20 cellular contexts compared by ENCODE assay signal in the genomic region with DNA sequence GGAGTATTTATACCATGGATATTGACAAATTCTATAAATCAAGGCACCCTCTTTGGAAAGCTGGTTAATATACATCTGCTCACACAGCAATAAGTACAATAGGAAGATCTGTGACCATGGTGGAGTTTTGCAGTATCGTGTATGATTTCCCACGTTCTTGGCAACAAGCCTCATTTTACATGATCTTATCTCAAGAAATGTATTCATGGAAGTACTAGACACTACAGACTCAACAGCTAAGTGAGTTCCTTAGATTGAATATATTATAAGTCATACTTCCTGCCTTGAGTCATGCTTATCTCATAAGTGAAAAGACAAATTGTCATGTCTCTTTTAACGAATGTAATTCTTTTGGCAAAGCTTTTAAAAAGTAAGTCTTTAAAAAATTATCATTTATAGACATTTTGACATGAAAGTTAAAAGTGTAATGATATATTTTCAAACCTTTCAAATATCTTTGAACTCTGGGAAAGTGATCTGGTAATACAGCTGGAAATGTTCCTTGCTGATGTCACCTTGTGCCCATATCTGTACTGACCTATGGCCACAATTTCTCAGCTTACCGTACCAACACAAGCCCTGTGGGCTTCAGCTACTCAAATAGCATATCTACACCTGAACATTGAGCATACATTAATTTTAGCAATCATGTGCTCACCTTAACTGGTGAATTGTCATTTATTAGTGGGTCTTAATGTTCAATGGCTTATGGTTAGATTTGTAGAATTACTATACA.
DNase-seq lines count a peak whose midpoint lies in the region; ATAC-seq and TF ChIP-seq lines count a peak whose summit lies in the region.
"Had no signal": no experiment of that assay in that cellular context is flagged by ENCODE, and none has a peak within 500 bp of the region (broad histone marks: within the 10 kb centered on the region; RNA-seq: fewer than 3 reads in every experiment).

No MANE protein-coding gene starts in this region.

- H3K4me3 ChIP-seq in fibroblast of lung (replicated peaks in 1 of 4; ENCODE audit: control extremely low read depth in 1 of 4, insufficient read depth in 1 of 4, low read depth in 3 of 4, low read length in 4 of 4) = no peak overlapping the region
- H3K4me3 ChIP-seq: BLaER1 treated with 17β-estradiol and CSF1 and Interleukin-3, amounts not matched to agents 10 nM and 100 nM; Peyer's patch; thoracic aorta had no signal

- TF ChIP-seq CTCF in HFFc6 (IDR thresholded peaks at IDR 0.05) = no peak
- TF ChIP-seq CTCF in fibroblast of lung (conservative IDR thresholded peaks at IDR 0.05 in 1 of 2, IDR thresholded peaks at IDR 0.05 in 1 of 2; ENCODE audit: low read depth in 1 of 2, low read length in 2 of 2) = no peak

- H3K9me3 ChIP-seq in fibroblast of lung (ENCODE audit: control insufficient read depth, insufficient read depth, low read depth, low read length) = no peaks in the 10 kb centered on the region
- H3K9me3 ChIP-seq: BLaER1 treated with 17β-estradiol and CSF1 and Interleukin-3, amounts not matched to agents 10 nM and 100 nM; Peyer's patch; thoracic aorta had no signal

- no peak overlapping the region for H3K27ac ChIP-seq in fibroblast of lung (ENCODE audit: insufficient read depth, low read length)
- H3K27ac ChIP-seq: BLaER1 treated with 17β-estradiol and CSF1 and Interleukin-3, amounts not matched to agents 10 nM and 100 nM; Peyer's patch; thoracic aorta had no signal

- peaks cover 34% of the 10 kb centered on the region for H3K4me1 Mint-ChIP-seq in HFFc6 (ENCODE audit: low read depth)
- H3K4me1 Mint-ChIP-seq: memory B cell, WTC11 had no signal

- H4K20me1 ChIP-seq in fibroblast of lung (ENCODE audit: control insufficient read depth, extremely low read depth, insufficient read depth, low read length) = no peaks in the 10 kb centered on the region
- H4K20me1 ChIP-seq: BLaER1 treated with 17β-estradiol and CSF1 and Interleukin-3, amounts not matched to agents 10 nM and 100 nM had no signal

- peaks cover 4% of the 10 kb centered on the region for H3K4me1 ChIP-seq in fibroblast of lung (ENCODE audit: control insufficient read depth, extremely low read depth, insufficient read depth, low read length)
- H3K4me1 ChIP-seq: BLaER1 treated with 17β-estradiol and CSF1 and Interleukin-3, amounts not matched to agents 10 nM and 100 nM; Peyer's patch had no signal

- no peaks in the 10 kb centered on the region for H3K9me3 Mint-ChIP-seq in HFFc6
- H3K9me3 Mint-ChIP-seq: activated T-helper 1 cell treated with anti-CD3 and anti-CD28 coated beads, Interleukin-12 subunit alpha, Interleukin-12 subunit beta, Interleukin-2, Interleukin-4 antibody, amounts not matched to agents 30 ng/mL and 10 ng/mL and 1 ng/mL, durations not matched to agents 14 hours and 24 hours and 36 hours; naive thymus-derived CD8-positive, alpha-beta T cell had no signal

- no peak overlapping the region for H3K4me2 ChIP-seq in fibroblast of lung (ENCODE audit: extremely low read depth, insufficient read depth, low read length)
- H3K4me2 ChIP-seq: BLaER1 treated with 17β-estradiol and CSF1 and Interleukin-3, amounts not matched to agents 10 nM and 100 nM had no signal

- DNase-seq in HFFc6 (peak; percentile 58), fibroblast of lung (ENCODE audit: low read depth in 2 of 2) (peak; percentile 28 to 83), pulmonary artery endothelial cell (ENCODE audit: low read depth, low spot score) (peak; percentile 84), AML-193 (lab: John Stamatoyannopoulos, UW) (no peak)
- DNase-seq in activated CD4-positive, alpha-beta T cell treated with anti-CD3 and anti-CD28 coated beads, Interleukin-2, amount 50 U/mL, for 4 hours = no peak
- DNase-seq: activated CD8-positive, alpha-beta memory T cell treated with anti-CD3 and anti-CD28 coated beads for 24 hours; H7; Kasumi-1; naive thymus-derived CD8-positive, alpha-beta T cell; NCI-H2171; NCI-H82; Peyer's patch; T-helper 1 cell had no signal

- ATAC-seq in SK-N-SH treated with all-trans-retinoic acid at 6 μM for 48 hours (peak; percentile 75), GM18517 (IDR thresholded peaks at IDR 0.05; ENCODE audit: unreplicated experiment) (no peak)
- ATAC-seq: naive thymus-derived CD8-positive, alpha-beta T cell; WTC11 had no signal

- H2AFZ ChIP-seq in fibroblast of lung (ENCODE audit: low read length) = no peak overlapping the region

- H3K36me3 Mint-ChIP-seq in HFFc6 (ENCODE audit: low read depth) = 0 out of 2 replicates have a peak, but pooled peaks cover 5% of the 10 kb centered on the region
- H3K36me3 Mint-ChIP-seq: memory B cell; naive thymus-derived CD8-positive, alpha-beta T cell had no signal

- H3K4me3 Mint-ChIP-seq in HFFc6 = peak overlapping the region; percentile 3; the same call in 1 of the 2 replicates
- H3K4me3 Mint-ChIP-seq: activated T-helper 1 cell treated with anti-CD3 and anti-CD28 coated beads, Interleukin-12 subunit alpha, Interleukin-12 subunit beta, Interleukin-2, Interleukin-4 antibody, amounts not matched to agents 30 ng/mL and 10 ng/mL and 1 ng/mL, durations not matched to agents 14 hours and 24 hours and 36 hours; memory B cell; naive thymus-derived CD8-positive, alpha-beta T cell; WTC11 had no signal

- no peak overlapping the region for H3K9ac ChIP-seq in fibroblast of lung (ENCODE audit: insufficient read depth, low read length)
- H3K9ac ChIP-seq: BLaER1 treated with 17β-estradiol and CSF1 and Interleukin-3, amounts not matched to agents 10 nM and 100 nM had no signal

- no peak overlapping the region for H3K27ac Mint-ChIP-seq in HFFc6
- H3K27ac Mint-ChIP-seq: activated T-helper 1 cell treated with anti-CD3 and anti-CD28 coated beads, Interleukin-12 subunit alpha, Interleukin-12 subunit beta, Interleukin-2, Interleukin-4 antibody, amounts not matched to agents 30 ng/mL and 10 ng/mL and 1 ng/mL, durations not matched to agents 14 hours and 24 hours and 36 hours; memory B cell; naive thymus-derived CD8-positive, alpha-beta T cell; WTC11 had no signal

- no peaks in the 10 kb centered on the region for H3K36me3 ChIP-seq in fibroblast of lung (ENCODE audit: control insufficient read depth, insufficient read depth, low read length)
- H3K36me3 ChIP-seq: BLaER1 treated with 17β-estradiol and CSF1 and Interleukin-3, amounts not matched to agents 10 nM and 100 nM; Peyer's patch; thoracic aorta had no signal

- no peaks in the 10 kb centered on the region for H3K79me2 ChIP-seq in fibroblast of lung (ENCODE audit: control insufficient read depth, insufficient read depth, low read length)

- no peaks in the 10 kb centered on the region for H3K27me3 ChIP-seq in fibroblast of lung (ENCODE audit: control insufficient read depth, insufficient read depth, low read length)
- H3K27me3 ChIP-seq: BLaER1 treated with 17β-estradiol and CSF1 and Interleukin-3, amounts not matched to agents 10 nM and 100 nM; Peyer's patch had no signal

- H3K27me3 Mint-ChIP-seq in HFFc6 (ENCODE audit: insufficient read depth) = peaks cover 3% of the 10 kb centered on the region; the same call in 1 of the 2 replicates

TF ChIP-seq in SK-N-SH treated with all-trans-retinoic acid at 6 μM for 48 hours, 23 proteins besides CTCF, POLR2A, EP300 and RAD21 (continues in another document):
- TF ChIP-seq, protein P1, sequence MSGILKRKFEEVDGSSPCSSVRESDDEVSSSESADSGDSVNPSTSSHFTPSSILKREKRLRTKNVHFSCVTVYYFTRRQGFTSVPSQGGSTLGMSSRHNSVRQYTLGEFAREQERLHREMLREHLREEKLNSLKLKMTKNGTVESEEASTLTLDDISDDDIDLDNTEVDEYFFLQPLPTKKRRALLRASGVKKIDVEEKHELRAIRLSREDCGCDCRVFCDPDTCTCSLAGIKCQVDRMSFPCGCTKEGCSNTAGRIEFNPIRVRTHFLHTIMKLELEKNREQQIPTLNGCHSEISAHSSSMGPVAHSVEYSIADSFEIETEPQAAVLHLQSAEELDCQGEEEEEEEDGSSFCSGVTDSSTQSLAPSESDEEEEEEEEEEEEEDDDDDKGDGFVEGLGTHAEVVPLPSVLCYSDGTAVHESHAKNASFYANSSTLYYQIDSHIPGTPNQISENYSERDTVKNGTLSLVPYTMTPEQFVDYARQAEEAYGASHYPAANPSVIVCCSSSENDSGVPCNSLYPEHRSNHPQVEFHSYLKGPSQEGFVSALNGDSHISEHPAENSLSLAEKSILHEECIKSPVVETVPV (CRISPR knock-in tag; IDR thresholded peaks at IDR 0.05) = no peak
- TF ChIP-seq ARNTL (CRISPR knock-in tag; IDR thresholded peaks at IDR 0.05; ENCODE audit: borderline replicate concordance, low read depth) (no peak), ISL1 (CRISPR knock-in tag; IDR thresholded peaks at IDR 0.05) (peak; percentile 96), TCF4 (CRISPR knock-in tag; IDR thresholded peaks at IDR 0.05; ENCODE audit: borderline replicate concordance) (no peak), GLIS3 (CRISPR knock-in tag; IDR thresholded peaks at IDR 0.05) (peak; percentile 85; the same call in 1 of the 2 replicates), ZC3H10 (CRISPR knock-in tag; IDR thresholded peaks at IDR 0.05) (no peak), RARB (CRISPR knock-in tag; IDR thresholded peaks at IDR 0.05) (no peak), ZFP3 (CRISPR knock-in tag; IDR thresholded peaks at IDR 0.05) (0 out of 2 replicates have a peak, but pooled peaks have one; percentile 53), ZNF565 (CRISPR knock-in tag; conservative IDR thresholded peaks at IDR 0.05; ENCODE audit: low read depth) (no peak), SNAI2 (CRISPR knock-in tag; IDR thresholded peaks at IDR 0.05) (no peak), ZNF8 (CRISPR knock-in tag; IDR thresholded peaks at IDR 0.05) (no peak), ESRRG (CRISPR knock-in tag; IDR thresholded peaks at IDR 0.05) (no peak), PPARA (CRISPR knock-in tag; IDR thresholded peaks at IDR 0.05; ENCODE audit: borderline replicate concordance) (no peak), ZNF70 (CRISPR knock-in tag; IDR thresholded peaks at IDR 0.05) (no peak)
- TF ChIP-seq, protein P2, sequence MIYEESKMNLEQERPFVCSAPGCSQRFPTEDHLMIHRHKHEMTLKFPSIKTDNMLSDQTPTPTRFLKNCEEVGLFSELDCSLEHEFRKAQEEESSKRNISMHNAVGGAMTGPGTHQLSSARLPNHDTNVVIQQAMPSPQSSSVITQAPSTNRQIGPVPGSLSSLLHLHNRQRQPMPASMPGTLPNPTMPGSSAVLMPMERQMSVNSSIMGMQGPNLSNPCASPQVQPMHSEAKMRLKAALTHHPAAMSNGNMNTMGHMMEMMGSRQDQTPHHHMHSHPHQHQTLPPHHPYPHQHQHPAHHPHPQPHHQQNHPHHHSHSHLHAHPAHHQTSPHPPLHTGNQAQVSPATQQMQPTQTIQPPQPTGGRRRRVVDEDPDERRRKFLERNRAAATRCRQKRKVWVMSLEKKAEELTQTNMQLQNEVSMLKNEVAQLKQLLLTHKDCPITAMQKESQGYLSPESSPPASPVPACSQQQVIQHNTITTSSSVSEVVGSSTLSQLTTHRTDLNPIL (CRISPR knock-in tag; IDR thresholded peaks at IDR 0.05; ENCODE audit: low read depth) = 0 out of 2 replicates have a peak, but pooled peaks have one; percentile 26

Comparison
In these comparisons a context has a peak if more than half of its experiments do, and no peak if none do; other contexts are left out.
1. DNase-seq: peak in HFFc6 (single experiment), fibroblast of lung (2 of 2) and pulmonary artery endothelial cell (single experiment); none in AML-193 (0 of 2) and activated CD4-positive, alpha-beta T cell treated with anti-CD3 and anti-CD28 coated beads, Interleukin-2, amount 50 U/mL, for 4 hours (0 of 2).